ENCODE assay signal across 1 cellular context in genomic region chr12:62252576-62252975, GRCh38.
TF ChIP-seq lines count a peak whose summit lies in the region.

No MANE protein-coding gene starts in this region.

TF ChIP-seq in K562, 482 proteins besides CTCF, POLR2A, EP300 and RAD21 (continued from another document):
- peak; percentile 29 for TF ChIP-seq TFE3 (CRISPR knock-in tag; IDR thresholded peaks at IDR 0.05)
